8 cellular contexts compared by ENCODE assay signal in the genomic region with DNA sequence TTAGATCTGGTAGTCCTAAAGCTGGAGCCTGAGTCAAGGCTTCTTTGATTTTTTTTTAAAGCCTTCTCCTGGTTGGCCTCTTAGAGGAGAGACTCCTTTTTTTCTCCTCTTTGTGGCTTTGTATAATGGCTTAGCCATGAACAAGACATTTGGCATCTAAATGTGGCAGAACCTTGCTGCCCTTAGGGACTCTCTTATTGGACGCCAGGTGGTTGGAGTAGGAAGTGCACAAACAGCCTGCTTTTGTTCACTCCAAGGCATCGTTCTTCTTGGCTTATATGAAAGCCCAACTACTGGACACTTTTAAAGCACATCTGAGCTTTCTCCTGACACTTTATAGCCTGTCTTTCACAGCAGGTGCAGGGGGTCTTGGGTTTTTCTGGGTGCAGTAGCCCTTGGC. TPM values are rescaled to one million over a fixed set of nuclear protein-coding genes. Genes with fewer than 3 reads are reported as not detected.
DNase-seq lines count a peak whose midpoint lies in the region; ATAC-seq and TF ChIP-seq lines count a peak whose summit lies in the region.

No MANE protein-coding gene starts in this region.

- peak; percentile 41 for DNase-seq in activated CD4-positive, alpha-beta T cell treated with anti-CD3 and anti-CD28 coated beads for 36 hours
- DNase-seq in activated CD4-positive, alpha-beta T cell treated with anti-CD3 and anti-CD28 coated beads for 1 hour, result no peak
- peak; percentile 36 for DNase-seq in activated CD4-positive, alpha-beta T cell treated with anti-CD3 and anti-CD28 coated beads for 48 hours
- DNase-seq in tibial nerve (ENCODE audit: low spot score in 2 of 2) (no peak), UCSD-AML1 (lab: John Stamatoyannopoulos, UW; ENCODE audit: unreplicated experiment) (no peak)

- no peak overlapping the region for H3K27ac ChIP-seq in iPS-18a (ENCODE audit: low read length)
- H3K27ac ChIP-seq in tibial nerve, result peak overlapping the region in 1 of 4 donors; percentile 79

- H3K36me3 Mint-ChIP-seq in activated CD4-positive, alpha-beta T cell treated with anti-CD3 and anti-CD28 coated beads for 36 hours (ENCODE audit: low read depth), result peaks cover 7% of the 10 kb centered on the region

- peaks cover 22% of the 10 kb centered on the region for H3K4me1 Mint-ChIP-seq in activated CD4-positive, alpha-beta T cell treated with anti-CD3 and anti-CD28 coated beads for 36 hours

- 7 to 21% methylated on average over 2 of the region's 2 CpGs for WGBS in tibial nerve, 2 donors

- peaks cover 33% of the 10 kb centered on the region for H3K9me3 Mint-ChIP-seq in activated CD4-positive, alpha-beta T cell treated with anti-CD3 and anti-CD28 coated beads for 36 hours (ENCODE audit: low read depth)

- CTCF ChIA-PET in activated CD4-positive, alpha-beta T cell treated with anti-CD3 and anti-CD28 coated beads for 36 hours (lab: Charles Lee), result interaction anchor here (0.6 to 2.5 kb wide), 11 partner anchors 10 to 1160 kb away, joined by 3 to 11 read pairs (median 3); partner anchors contain the start of gene ZPBP

- TF ChIP-seq POLR2A in tibial nerve (IDR thresholded peaks at IDR 0.05), result no peak

- H3K4me3 ChIP-seq in iPS-18a (ENCODE audit: low read length) (peak overlapping the region; percentile 35), tibial nerve (peak overlapping the region in 3 of 4 donors; percentile 49 to 55 (median 51))

- H3K4me1 ChIP-seq in iPS-18a (ENCODE audit: control insufficient read depth, low read depth, low read length) (peaks cover 20% of the 10 kb centered on the region), tibial nerve (peaks cover 0 to 21% (median 9%) of the 10 kb centered on the region in 4 donors)

- H3K27ac Mint-ChIP-seq in activated CD4-positive, alpha-beta T cell treated with anti-CD3 and anti-CD28 coated beads for 36 hours, result peak overlapping the region; percentile 11

- POLR2A ChIA-PET in activated CD4-positive, alpha-beta T cell treated with anti-CD3 and anti-CD28 coated beads for 36 hours (lab: Charles Lee), result interaction anchor here (0.6 kb wide), 1 partner anchor 248 kb away, joined by 6 read pairs; no protein-coding TSS in a partner anchor

- peak; percentile 39 for ATAC-seq in activated CD4-positive, alpha-beta T cell treated with anti-CD3 and anti-CD28 coated beads for 36 hours
- ATAC-seq in HG03469 (IDR thresholded peaks at IDR 0.05; ENCODE audit: unreplicated experiment) (peak; percentile 43), HG02763 (IDR thresholded peaks at IDR 0.05; ENCODE audit: unreplicated experiment) (no peak)

- no peaks in the 10 kb centered on the region for H3K27me3 Mint-ChIP-seq in activated CD4-positive, alpha-beta T cell treated with anti-CD3 and anti-CD28 coated beads for 36 hours

- H3K27me3 ChIP-seq in iPS-18a (ENCODE audit: control insufficient read depth, insufficient read depth, low read length) (no peaks in the 10 kb centered on the region), tibial nerve (no peaks in the 10 kb centered on the region)

- H3K4me3 Mint-ChIP-seq in activated CD4-positive, alpha-beta T cell treated with anti-CD3 and anti-CD28 coated beads for 36 hours, result peak overlapping the region; percentile 72

- H3K9me3 ChIP-seq in iPS-18a (ENCODE audit: control insufficient read depth, low read depth, low read length) (peaks cover 12% of the 10 kb centered on the region), tibial nerve (peaks cover 0 to 27% (median 1%) of the 10 kb centered on the region in 4 donors)

- intact Hi-C loops in activated CD4-positive, alpha-beta T cell treated with anti-CD3 and anti-CD28 coated beads for 36 hours (cut with DNase I, micrococcal nuclease), result loop anchor here in 1 of 2 experiments (2.0 to 10.0 kb wide), 2 partner anchors 25 to 1067 kb away; partner anchors contain the start of gene ZPBP

- H3K9ac ChIP-seq in iPS-18a (ENCODE audit: low read length), result peak overlapping the region; percentile 16

- peak in 4 of 5 experiments; percentile 14 to 39 (median 24) for TF ChIP-seq CTCF in tibial nerve (IDR thresholded peaks at IDR 0.05)

- no peaks in the 10 kb centered on the region for H3K36me3 ChIP-seq in iPS-18a (ENCODE audit: control insufficient read depth, low read depth, low read length)
- H3K36me3 ChIP-seq in tibial nerve, result no peaks in the 10 kb centered on the region

- no peak for TF ChIP-seq EP300 in tibial nerve (IDR thresholded peaks at IDR 0.05)

RNA-seq across cellular contexts. Expression of gene ZPBP, which starts 25.0 kb away (rescaled TPM):
- not detected for total RNA-seq in activated CD4-positive, alpha-beta T cell treated with anti-CD3 and anti-CD28 coated beads for 36 hours
- total RNA-seq in tibial nerve, result not detected

Comparison
In these comparisons a context has a peak if more than half of its experiments do, and no peak if none do; other contexts are left out.
1. DNase-seq: peak in activated CD4-positive, alpha-beta T cell treated with anti-CD3 and anti-CD28 coated beads for 36 hours (single experiment) and activated CD4-positive, alpha-beta T cell treated with anti-CD3 and anti-CD28 coated beads for 48 hours (single experiment); none in activated CD4-positive, alpha-beta T cell treated with anti-CD3 and anti-CD28 coated beads for 1 hour (single experiment), tibial nerve (0 of 2) and UCSD-AML1 (single experiment).